Comparison of ENCODE assay signal across 20 cellular contexts in genomic region chr11:84310261-84310660, GRCh38.
"Had no signal": no experiment of that assay in that cellular context is flagged by ENCODE, and none has a peak within 500 bp of the region (broad histone marks: within the 10 kb centered on the region; RNA-seq: fewer than 3 reads in every experiment).

No MANE protein-coding gene starts in this region.

- FAIRE-seq: frontal cortex, pancreas had no signal

- H3K4me1 ChIP-seq: neural progenitor cell, pancreas, prostate gland, transverse colon had no signal

- H3K27ac Mint-ChIP-seq: mesothelial cell of epicardium; natural killer cell treated with Interleukin-12 subunit alpha and Interleukin-12 subunit beta and Interleukin-15 and Interleukin-18, amount 100 ng/mL, for 72 hours; neural progenitor cell; stimulated activated naive B cell treated with anti-CD40 and anti-IgM and Interleukin-4, amounts not matched to agents 10 μg/mL and 1 μg/mL and 100 μg/mL, for 72 hours; stimulated activated naive CD8-positive, alpha-beta T cell treated with anti-CD3 and anti-CD28 coated beads, Interleukin-15, amount 100 ng/mL, for 72 hours had no signal

- H3K27ac ChIP-seq: heart left ventricle, neural progenitor cell, pancreas, prostate gland, skin epidermis, thoracic aorta, transverse colon had no signal

- H3K9ac ChIP-seq: neural progenitor cell had no signal

- H3K9me3 ChIP-seq: heart left ventricle, pancreas, prostate gland, thoracic aorta, transverse colon had no signal

- H2AFZ ChIP-seq: neural progenitor cell had no signal

- H3K36me3 Mint-ChIP-seq: mesothelial cell of epicardium; neural progenitor cell; stimulated activated naive B cell treated with anti-CD40 and anti-IgM and Interleukin-4, amounts not matched to agents 10 μg/mL and 1 μg/mL and 100 μg/mL, for 72 hours had no signal

- H3K36me3 ChIP-seq: heart left ventricle, neural progenitor cell, pancreas, prostate gland, thoracic aorta, transverse colon had no signal

- ATAC-seq: heart left ventricle; left lobe of liver; natural killer cell treated with Interleukin-12 subunit alpha and Interleukin-12 subunit beta and Interleukin-15 and Interleukin-18, amount 100 ng/mL, for 72 hours; pancreas; sciatic nerve; stimulated activated naive B cell treated with anti-CD40 and anti-IgM and Interleukin-4, amounts not matched to agents 10 μg/mL and 1 μg/mL and 100 μg/mL, for 72 hours; stimulated activated naive CD8-positive, alpha-beta T cell treated with anti-CD3 and anti-CD28 coated beads, Interleukin-15, amount 100 ng/mL, for 72 hours had no signal

- H3K4me3 Mint-ChIP-seq: mesothelial cell of epicardium; natural killer cell treated with Interleukin-12 subunit alpha and Interleukin-12 subunit beta and Interleukin-15 and Interleukin-18, amount 100 ng/mL, for 72 hours; neural progenitor cell; stimulated activated naive B cell treated with anti-CD40 and anti-IgM and Interleukin-4, amounts not matched to agents 10 μg/mL and 1 μg/mL and 100 μg/mL, for 72 hours; stimulated activated naive CD8-positive, alpha-beta T cell treated with anti-CD3 and anti-CD28 coated beads, Interleukin-15, amount 100 ng/mL, for 72 hours had no signal

- H3K4me2 ChIP-seq: neural progenitor cell had no signal

- H3K4me3 ChIP-seq: heart left ventricle, neural progenitor cell, pancreas, prostate gland, skin epidermis, thoracic aorta, transverse colon had no signal

- DNase-seq: erythroblast; heart left ventricle; hypothalamus; islet precursor cell; nucleus accumbens; pancreas; stimulated activated CD4-positive, alpha-beta T cell treated with anti-CD3 and anti-CD28 coated beads, Interleukin-2, amount 100 ng/mL, for 24 hours; stimulated activated CD4-positive, alpha-beta T cell treated with anti-CD3 and anti-CD28 coated beads, Interleukin-4, amount 100 ng/mL, for 4 hours; stimulated activated naive B cell treated with anti-CD40 and anti-IgM and Interleukin-4, amounts not matched to agents 10 μg/mL and 1 μg/mL and 100 μg/mL, for 72 hours; stimulated activated naive CD8-positive, alpha-beta T cell treated with anti-CD3 and anti-CD28 coated beads, Interleukin-15, amount 100 ng/mL, for 72 hours; transverse colon had no signal

- H3K27me3 Mint-ChIP-seq: natural killer cell treated with Interleukin-12 subunit alpha and Interleukin-12 subunit beta and Interleukin-15 and Interleukin-18, amount 100 ng/mL, for 72 hours; stimulated activated naive B cell treated with anti-CD40 and anti-IgM and Interleukin-4, amounts not matched to agents 10 μg/mL and 1 μg/mL and 100 μg/mL, for 72 hours; stimulated activated naive CD8-positive, alpha-beta T cell treated with anti-CD3 and anti-CD28 coated beads, Interleukin-15, amount 100 ng/mL, for 72 hours had no signal

- H3K27me3 ChIP-seq: heart left ventricle, neural progenitor cell, pancreas, transverse colon had no signal

- H3K4me1 Mint-ChIP-seq: mesothelial cell of epicardium; neural progenitor cell; stimulated activated naive B cell treated with anti-CD40 and anti-IgM and Interleukin-4, amounts not matched to agents 10 μg/mL and 1 μg/mL and 100 μg/mL, for 72 hours; stimulated activated naive CD8-positive, alpha-beta T cell treated with anti-CD3 and anti-CD28 coated beads, Interleukin-15, amount 100 ng/mL, for 72 hours had no signal
